ENCODE assay signal across 8 cellular contexts in the genomic region with DNA sequence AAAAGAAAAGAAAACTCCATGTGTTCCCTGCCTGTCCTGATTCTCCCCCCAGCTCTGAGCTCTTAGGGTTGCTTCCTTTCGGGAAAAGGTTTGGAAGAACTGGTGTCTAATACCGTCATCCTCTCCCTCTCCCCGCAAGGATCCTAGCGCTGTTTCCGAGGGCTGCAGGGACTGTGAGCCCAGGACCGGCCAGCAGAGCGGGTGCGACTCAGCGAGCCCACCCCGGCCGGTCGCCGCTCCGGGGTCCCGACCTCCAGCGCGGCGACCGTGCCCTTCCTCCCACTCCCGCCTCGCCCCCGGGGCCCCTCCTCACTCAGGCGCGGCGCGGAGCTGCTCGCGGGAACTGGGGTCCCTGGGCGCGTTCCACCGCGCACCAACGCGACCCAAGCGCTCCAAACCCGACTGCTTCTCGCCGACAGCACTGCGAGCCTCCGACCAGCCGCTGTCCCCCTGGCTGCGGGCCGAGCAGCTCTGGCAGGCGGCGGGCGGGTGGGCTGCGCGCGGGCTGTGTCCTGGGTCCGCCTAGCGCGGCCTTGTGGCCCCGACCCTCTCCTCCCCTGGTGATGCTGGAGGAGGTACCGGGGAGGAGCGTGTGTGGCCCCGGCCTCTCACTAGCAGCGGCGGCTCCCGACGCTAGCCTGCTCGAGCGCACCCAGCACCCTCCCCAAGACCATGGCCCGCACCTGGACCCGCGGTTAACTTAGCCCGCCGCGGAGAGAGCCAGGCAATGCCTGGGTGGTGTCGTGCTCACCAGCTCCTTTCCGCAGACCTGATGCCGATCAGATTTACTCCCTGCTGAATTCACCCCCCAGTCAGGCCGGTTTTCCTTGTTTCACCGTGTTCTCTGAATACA. TPM values are rescaled to one million over a fixed set of nuclear protein-coding genes. Genes with fewer than 3 reads are reported as not detected.
DNase-seq lines count a peak whose midpoint lies in the region; ATAC-seq lines count a peak whose summit lies in the region.

PLA2G7 (minus strand) TSS at position 509 of the 853 bp plus-strand sequence. CDS start 12,484 bp downstream, outside the sequence.

- H3K27ac Mint-ChIP-seq in activated T-helper 1 cell treated with anti-CD3 and anti-CD28 coated beads, Interleukin-12 subunit alpha, Interleukin-12 subunit beta, Interleukin-2, Interleukin-4 antibody, amounts not matched to agents 30 ng/mL and 10 ng/mL and 1 ng/mL, durations not matched to agents 14 hours and 24 hours and 36 hours: no peak within 1 kb of the TSS

- peak within 1 kb of the TSS; percentile 41 for H3K4me3 Mint-ChIP-seq in activated T-helper 1 cell treated with anti-CD3 and anti-CD28 coated beads, Interleukin-12 subunit alpha, Interleukin-12 subunit beta, Interleukin-2, Interleukin-4 antibody, amounts not matched to agents 30 ng/mL and 10 ng/mL and 1 ng/mL, durations not matched to agents 14 hours and 24 hours and 36 hours

- peak; percentile 45 for DNase-seq in HT-29 (ENCODE audit: low spot score)
- DNase-seq in activated T-helper 1 cell treated with anti-CD3 and anti-CD28 coated beads, Interleukin-12 subunit alpha, Interleukin-12 subunit beta, Interleukin-2, Interleukin-4 antibody, amounts not matched to agents 30 ng/mL and 10 ng/mL and 1 ng/mL, durations not matched to agents 14 hours and 24 hours and 36 hours (ENCODE audit: low spot score): no peak
- no peak for DNase-seq in left cardiac atrium
- DNase-seq in pons (ENCODE audit: low spot score): peak; percentile 12
- no peak for DNase-seq in NCI-H146 (lab: John Stamatoyannopoulos, UW)
- no peak for DNase-seq in NCI-H187 treated with DMSO at 0.1 percent for 48 hours (lab: John Stamatoyannopoulos, UW)
- no peak for DNase-seq in NCI-H1694 (lab: John Stamatoyannopoulos, UW)

- no peaks in the 10 kb centered on the region for H3K4me1 Mint-ChIP-seq in activated T-helper 1 cell treated with anti-CD3 and anti-CD28 coated beads, Interleukin-12 subunit alpha, Interleukin-12 subunit beta, Interleukin-2, Interleukin-4 antibody, amounts not matched to agents 30 ng/mL and 10 ng/mL and 1 ng/mL, durations not matched to agents 14 hours and 24 hours and 36 hours (ENCODE audit: low read depth)

- H3K36me3 Mint-ChIP-seq in activated T-helper 1 cell treated with anti-CD3 and anti-CD28 coated beads, Interleukin-12 subunit alpha, Interleukin-12 subunit beta, Interleukin-2, Interleukin-4 antibody, amounts not matched to agents 30 ng/mL and 10 ng/mL and 1 ng/mL, durations not matched to agents 14 hours and 24 hours and 36 hours (ENCODE audit: low read depth): no peaks in the 10 kb centered on the region

- intact Hi-C loops in activated T-helper 1 cell treated with anti-CD3 and anti-CD28 coated beads, Interleukin-12 subunit alpha, Interleukin-12 subunit beta, Interleukin-2, Interleukin-4 antibody, amounts not matched to agents 30 ng/mL and 10 ng/mL and 1 ng/mL, durations not matched to agents 14 hours and 24 hours and 36 hours (cut with micrococcal nuclease): no loop called here
- intact Hi-C loops in left cardiac atrium (cut with DNase I): no loop called here

- H3K27me3 Mint-ChIP-seq in activated T-helper 1 cell treated with anti-CD3 and anti-CD28 coated beads, Interleukin-12 subunit alpha, Interleukin-12 subunit beta, Interleukin-2, Interleukin-4 antibody, amounts not matched to agents 30 ng/mL and 10 ng/mL and 1 ng/mL, durations not matched to agents 14 hours and 24 hours and 36 hours (ENCODE audit: insufficient read depth): peaks cover 28% of the 10 kb centered on the region

- ATAC-seq in left cardiac atrium: peak; percentile 74 to 86
- no peak for ATAC-seq in GM19035 (IDR thresholded peaks at IDR 0.05; ENCODE audit: unreplicated experiment)

- no peaks in the 10 kb centered on the region for H3K9me3 Mint-ChIP-seq in activated T-helper 1 cell treated with anti-CD3 and anti-CD28 coated beads, Interleukin-12 subunit alpha, Interleukin-12 subunit beta, Interleukin-2, Interleukin-4 antibody, amounts not matched to agents 30 ng/mL and 10 ng/mL and 1 ng/mL, durations not matched to agents 14 hours and 24 hours and 36 hours

RNA-seq across cellular contexts. Expression of gene PLA2G7, which starts in this region (rescaled TPM):
- not detected in 2 replicates for total RNA-seq in HT-29 (2014; rRNA removed; shearing (Covaris generic))
- not detected in 2 replicates for total RNA-seq in activated T-helper 1 cell treated with anti-CD3 and anti-CD28 coated beads, Interleukin-12 subunit alpha, Interleukin-12 subunit beta, Interleukin-2, Interleukin-4 antibody, amounts not matched to agents 30 ng/mL and 10 ng/mL and 1 ng/mL, durations not matched to agents 14 hours and 24 hours and 36 hours
- total RNA-seq in left cardiac atrium: under 1 TPM; 0.32 to 0.55 TPM

Comparison
In these comparisons a context has a peak if more than half of its experiments do, and no peak if none do; other contexts are left out.
1. Peak in DNase-seq in HT-29; RNA of the gene not detected or under 1 TPM.
2. Peak in ATAC-seq in left cardiac atrium; RNA of the gene not detected or under 1 TPM.